Comparison of ENCODE assay signal across 15 cellular contexts in genomic region chr7:27890205-27890849, GRCh38.
DNase-seq lines count a peak whose midpoint lies in the region; ATAC-seq, FAIRE-seq and TF ChIP-seq lines count a peak whose summit lies in the region.
"Had no signal": no experiment of that assay in that cellular context is flagged by ENCODE, and none has a peak within 500 bp of the region (broad histone marks: within the 10 kb centered on the region; RNA-seq: fewer than 3 reads in every experiment).

No MANE protein-coding gene starts in this region.

- H3K79me2 ChIP-seq in GM12878 (ENCODE audit: control insufficient read depth, insufficient read depth, low read length) = no peaks in the 10 kb centered on the region

- no TSS peak for BruUV-seq in GM12878 (replicated peaks; lab: Mats Ljungman, UMichigan)

- H3K9ac ChIP-seq in GM12878 (ENCODE audit: control insufficient read depth, insufficient read depth, low read length) = no peak overlapping the region

- H3K36me3 ChIP-seq in GM12878 (ENCODE audit: control insufficient read depth in 2 of 2, insufficient read depth in 2 of 2, low read length in 1 of 2) (no peaks in the 10 kb centered on the region), adrenal gland (replicated peaks in 1 of 2) (no peaks in the 10 kb centered on the region)
- H3K36me3 ChIP-seq: thoracic aorta had no signal

- peak in 1 of 2 experiments; percentile 56; a peak in 1 of 4 replicates for TF ChIP-seq EP300 in GM12878 (IDR thresholded peaks at IDR 0.05; ENCODE audit: borderline replicate concordance in 1 of 2, control insufficient read depth in 1 of 2, low read depth in 2 of 2, low read length in 2 of 2)

- TF ChIP-seq POLR2A in GM12878 (IDR thresholded peaks at IDR 0.05; ENCODE audit: low read depth, low read length) (no peak), adrenal gland (IDR thresholded peaks at IDR 0.05) (no peak)

- H3K4me1 ChIP-seq in GM12878 (ENCODE audit: control insufficient read depth, insufficient read depth, low read length) = peaks cover 10% of the 10 kb centered on the region
- H3K4me1 ChIP-seq in adrenal gland (replicated peaks in 1 of 2) = no peaks in the 10 kb centered on the region

- H4K20me1 ChIP-seq in GM12878 (ENCODE audit: control insufficient read depth, insufficient read depth) = no peaks in the 10 kb centered on the region

- no peak for TF ChIP-seq CTCF in GM12878 (IDR thresholded peaks at IDR 0.05 in 2 of 3, conservative IDR thresholded peaks at IDR 0.05 in 1 of 3; ENCODE audit: control insufficient read depth in 2 of 3, extremely low read depth in 1 of 3, insufficient read depth in 1 of 3, low read depth in 3 of 3, low read length in 3 of 3)
- no peak for TF ChIP-seq CTCF in adrenal gland (IDR thresholded peaks at IDR 0.05)

- CTCF ChIA-PET in GM12878 (lab: Yijun Ruan, JAX) = interaction anchor here (0.6 to 2.3 kb wide), 5 partner anchors 27 to 694 kb away, joined by 3 to 11 read pairs (median 3); no protein-coding TSS in a partner anchor

- intact Hi-C loops in GM12878 (cut with micrococcal nuclease; ENCODE audit: unreplicated experiment) (no loop called here), adrenal gland (cut with DNase I) (no loop called here)

- FAIRE-seq in GM12878 (lab: Jason Lieb, UNC) = peak; percentile 93
- FAIRE-seq: endothelial cell of umbilical vein had no signal

- DNase-seq in GM12878 (ENCODE audit: low read depth, low spot score) (peak; percentile 67), NOMO-1 treated with DMSO at 0.1 percent for 48 hours (lab: John Stamatoyannopoulos, UW; ENCODE audit: unreplicated experiment) (no peak), HK-2 (ENCODE audit: unreplicated experiment) (no peak), adrenal gland (no peak)
- no peak for DNase-seq in stimulated activated CD8-positive, alpha-beta memory T cell treated with anti-CD3 and anti-CD28 coated beads, Interleukin-4, amount 100 ng/mL, for 48 hours
- DNase-seq: DND-41, HFFc6, NCI-H146 had no signal

- 0% methylated on average over 1 of the region's 1 CpG for WGBS in GM12878 (ENCODE audit: insufficient coverage, insufficient replicate concordance, low lambda C conversion rate, missing lambda C conversion rate)
- 56 to 67% (median 59%) methylated on average over 1 of the region's 1 CpG for WGBS in adrenal gland, 4 donors

- H3K4me2 ChIP-seq in GM12878 (ENCODE audit: control insufficient read depth, insufficient read depth) = peak overlapping the region; percentile 50

- ATAC-seq in GM18873 (IDR thresholded peaks at IDR 0.05; ENCODE audit: low FRiP score, unreplicated experiment) (peak; percentile 99), GM21447 (IDR thresholded peaks at IDR 0.05; ENCODE audit: unreplicated experiment) (peak; percentile 100), HG03064 (IDR thresholded peaks at IDR 0.05; ENCODE audit: low read depth, unreplicated experiment) (peak; percentile 99), GM12878 (peak; percentile 100)
- ATAC-seq: Right ventricle myocardium inferior, WTC11 had no signal

- H3K9me3 ChIP-seq in GM12878 (replicated peaks; ENCODE audit: control insufficient read depth, insufficient read depth, low read length) (no peaks in the 10 kb centered on the region), adrenal gland (replicated peaks in 1 of 3) (no peaks in the 10 kb centered on the region)
- H3K9me3 ChIP-seq: thoracic aorta had no signal

- POLR2A ChIA-PET in GM12878 (lab: Charles Lee) = interaction anchor here (0.7 to 1.2 kb wide), 2 partner anchors 16 to 122 kb away, joined by 3 to 5 read pairs; no protein-coding TSS in a partner anchor

- TF ChIP-seq RAD21 in GM12878 (IDR thresholded peaks at IDR 0.05; ENCODE audit: insufficient read depth, low read depth, low read length) = no peak

- H3K4me3 ChIP-seq in GM12878 = no peak overlapping the region
- no peak overlapping the region for H3K4me3 ChIP-seq in adrenal gland
- H3K4me3 ChIP-seq: thoracic aorta had no signal

- no peak overlapping the region; the same call in 1 of the 2 replicates for H2AFZ ChIP-seq in GM12878 (ENCODE audit: control insufficient read depth, low read depth, low read length)

- SMC1A ChIA-PET in GM12878 (lab: Charles Lee; ENCODE audit: uncharacterized antibody, unreplicated experiment) = interaction anchor here (0.7 to 1.7 kb wide), 7 partner anchors 10 to 66 kb away, joined by 3 to 5 read pairs (median 4); no protein-coding TSS in a partner anchor

- H3K27me3 ChIP-seq in GM12878 (replicated peaks in 1 of 2; ENCODE audit: control insufficient read depth in 2 of 2, insufficient read depth in 2 of 2, low read length in 1 of 2) = no peaks in the 10 kb centered on the region
- no peaks in the 10 kb centered on the region for H3K27me3 ChIP-seq in adrenal gland

- H3K27ac ChIP-seq in GM12878 (ENCODE audit: control insufficient read depth, insufficient read depth) (no peak overlapping the region), adrenal gland (no peak overlapping the region)
- H3K27ac ChIP-seq: thoracic aorta had no signal

- RAD21 ChIA-PET in GM12878 (lab: Charles Lee; ENCODE audit: unreplicated experiment) = interaction anchor here (1.3 to 1.7 kb wide), 2 partner anchors 30 to 694 kb away, joined by 3 to 5 read pairs; no protein-coding TSS in a partner anchor

- in situ Hi-C loops in GM12878 (cut with MboI) = no loop called here

TF ChIP-seq in GM12878, 131 proteins besides CTCF, POLR2A, EP300 and RAD21 (continues in another document):
- TF ChIP-seq JUND (IDR thresholded peaks at IDR 0.05; ENCODE audit: low read depth, low read length) = 0 out of 2 replicates have a peak, but pooled peaks have one; percentile 20
- no peak for TF ChIP-seq ZSCAN29 (IDR thresholded peaks at IDR 0.05)
- TF ChIP-seq SMC3 (IDR thresholded peaks at IDR 0.05; ENCODE audit: borderline replicate concordance, low read length) = 0 out of 2 replicates have a peak, but pooled peaks have one; percentile 16
- TF ChIP-seq SREBF2 (IDR thresholded peaks at IDR 0.05; ENCODE audit: low read length) = no peak
- TF ChIP-seq FOXM1 (IDR thresholded peaks at IDR 0.05; ENCODE audit: low read depth, low read length) = no peak
- TF ChIP-seq ETV6 (conservative IDR thresholded peaks at IDR 0.05 in 1 of 2, IDR thresholded peaks at IDR 0.05 in 1 of 2; ENCODE audit: borderline replicate concordance in 1 of 2, low read depth in 1 of 2) = no peak
- no peak for TF ChIP-seq NFIC (IDR thresholded peaks at IDR 0.05; ENCODE audit: low read depth, low read length)
- TF ChIP-seq MTA2 (IDR thresholded peaks at IDR 0.05; ENCODE audit: low read depth) = peak; percentile 50
- TF ChIP-seq KAT2A (conservative IDR thresholded peaks at IDR 0.05; ENCODE audit: control insufficient read depth, low read depth, low read length) = no peak
- TF ChIP-seq CHD4 (IDR thresholded peaks at IDR 0.05) = no peak
- no peak for TF ChIP-seq ZNF207 (IDR thresholded peaks at IDR 0.05; ENCODE audit: borderline replicate concordance)
- TF ChIP-seq, protein P1, sequence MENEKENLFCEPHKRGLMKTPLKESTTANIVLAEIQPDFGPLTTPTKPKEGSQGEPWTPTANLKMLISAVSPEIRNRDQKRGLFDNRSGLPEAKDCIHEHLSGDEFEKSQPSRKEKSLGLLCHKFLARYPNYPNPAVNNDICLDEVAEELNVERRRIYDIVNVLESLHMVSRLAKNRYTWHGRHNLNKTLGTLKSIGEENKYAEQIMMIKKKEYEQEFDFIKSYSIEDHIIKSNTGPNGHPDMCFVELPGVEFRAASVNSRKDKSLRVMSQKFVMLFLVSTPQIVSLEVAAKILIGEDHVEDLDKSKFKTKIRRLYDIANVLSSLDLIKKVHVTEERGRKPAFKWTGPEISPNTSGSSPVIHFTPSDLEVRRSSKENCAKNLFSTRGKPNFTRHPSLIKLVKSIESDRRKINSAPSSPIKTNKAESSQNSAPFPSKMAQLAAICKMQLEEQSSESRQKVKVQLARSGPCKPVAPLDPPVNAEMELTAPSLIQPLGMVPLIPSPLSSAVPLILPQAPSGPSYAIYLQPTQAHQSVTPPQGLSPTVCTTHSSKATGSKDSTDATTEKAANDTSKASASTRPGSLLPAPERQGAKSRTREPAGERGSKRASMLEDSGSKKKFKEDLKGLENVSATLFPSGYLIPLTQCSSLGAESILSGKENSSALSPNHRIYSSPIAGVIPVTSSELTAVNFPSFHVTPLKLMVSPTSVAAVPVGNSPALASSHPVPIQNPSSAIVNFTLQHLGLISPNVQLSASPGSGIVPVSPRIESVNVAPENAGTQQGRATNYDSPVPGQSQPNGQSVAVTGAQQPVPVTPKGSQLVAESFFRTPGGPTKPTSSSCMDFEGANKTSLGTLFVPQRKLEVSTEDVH (IDR thresholded peaks at IDR 0.05; ENCODE audit: low read depth, partially characterized antibody) = no peak
- TF ChIP-seq, protein P2, sequence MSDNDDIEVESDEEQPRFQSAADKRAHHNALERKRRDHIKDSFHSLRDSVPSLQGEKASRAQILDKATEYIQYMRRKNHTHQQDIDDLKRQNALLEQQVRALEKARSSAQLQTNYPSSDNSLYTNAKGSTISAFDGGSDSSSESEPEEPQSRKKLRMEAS (IDR thresholded peaks at IDR 0.05; ENCODE audit: low read depth, low read length) = no peak
- no peak for TF ChIP-seq CREM (IDR thresholded peaks at IDR 0.05; ENCODE audit: low read depth)
- TF ChIP-seq MTA3 (IDR thresholded peaks at IDR 0.05; ENCODE audit: borderline replicate concordance, low read length) = no peak
- no peak for TF ChIP-seq ZBTB11 (CRISPR knock-in tag; IDR thresholded peaks at IDR 0.05)
